Comparison of ENCODE assay signal across 2 cellular contexts in genomic region chr12:28610401-28611114, GRCh38.
TF ChIP-seq lines count a peak whose summit lies in the region.

No MANE protein-coding gene starts in this region.

TF ChIP-seq in GM23338, 12 proteins besides CTCF, POLR2A, EP300 and RAD21:
- TF ChIP-seq EZH2phosphoT487 (IDR thresholded peaks at IDR 0.05; ENCODE audit: unreplicated experiment) (no peak), NANOG (IDR thresholded peaks at IDR 0.05; ENCODE audit: borderline replicate concordance) (no peak), JUNB (IDR thresholded peaks at IDR 0.05; ENCODE audit: unreplicated experiment) (no peak), STAT1 (IDR thresholded peaks at IDR 0.05; ENCODE audit: unreplicated experiment) (no peak), ZNF331 (CRISPR knock-in tag; IDR thresholded peaks at IDR 0.05; ENCODE audit: low read depth) (no peak), CREB1 (CRISPR knock-in tag; IDR thresholded peaks at IDR 0.05; ENCODE audit: low read depth) (no peak), POLR2AphosphoS5 (IDR thresholded peaks at IDR 0.05; ENCODE audit: low read depth) (no peak)
- TF ChIP-seq, protein P1, sequence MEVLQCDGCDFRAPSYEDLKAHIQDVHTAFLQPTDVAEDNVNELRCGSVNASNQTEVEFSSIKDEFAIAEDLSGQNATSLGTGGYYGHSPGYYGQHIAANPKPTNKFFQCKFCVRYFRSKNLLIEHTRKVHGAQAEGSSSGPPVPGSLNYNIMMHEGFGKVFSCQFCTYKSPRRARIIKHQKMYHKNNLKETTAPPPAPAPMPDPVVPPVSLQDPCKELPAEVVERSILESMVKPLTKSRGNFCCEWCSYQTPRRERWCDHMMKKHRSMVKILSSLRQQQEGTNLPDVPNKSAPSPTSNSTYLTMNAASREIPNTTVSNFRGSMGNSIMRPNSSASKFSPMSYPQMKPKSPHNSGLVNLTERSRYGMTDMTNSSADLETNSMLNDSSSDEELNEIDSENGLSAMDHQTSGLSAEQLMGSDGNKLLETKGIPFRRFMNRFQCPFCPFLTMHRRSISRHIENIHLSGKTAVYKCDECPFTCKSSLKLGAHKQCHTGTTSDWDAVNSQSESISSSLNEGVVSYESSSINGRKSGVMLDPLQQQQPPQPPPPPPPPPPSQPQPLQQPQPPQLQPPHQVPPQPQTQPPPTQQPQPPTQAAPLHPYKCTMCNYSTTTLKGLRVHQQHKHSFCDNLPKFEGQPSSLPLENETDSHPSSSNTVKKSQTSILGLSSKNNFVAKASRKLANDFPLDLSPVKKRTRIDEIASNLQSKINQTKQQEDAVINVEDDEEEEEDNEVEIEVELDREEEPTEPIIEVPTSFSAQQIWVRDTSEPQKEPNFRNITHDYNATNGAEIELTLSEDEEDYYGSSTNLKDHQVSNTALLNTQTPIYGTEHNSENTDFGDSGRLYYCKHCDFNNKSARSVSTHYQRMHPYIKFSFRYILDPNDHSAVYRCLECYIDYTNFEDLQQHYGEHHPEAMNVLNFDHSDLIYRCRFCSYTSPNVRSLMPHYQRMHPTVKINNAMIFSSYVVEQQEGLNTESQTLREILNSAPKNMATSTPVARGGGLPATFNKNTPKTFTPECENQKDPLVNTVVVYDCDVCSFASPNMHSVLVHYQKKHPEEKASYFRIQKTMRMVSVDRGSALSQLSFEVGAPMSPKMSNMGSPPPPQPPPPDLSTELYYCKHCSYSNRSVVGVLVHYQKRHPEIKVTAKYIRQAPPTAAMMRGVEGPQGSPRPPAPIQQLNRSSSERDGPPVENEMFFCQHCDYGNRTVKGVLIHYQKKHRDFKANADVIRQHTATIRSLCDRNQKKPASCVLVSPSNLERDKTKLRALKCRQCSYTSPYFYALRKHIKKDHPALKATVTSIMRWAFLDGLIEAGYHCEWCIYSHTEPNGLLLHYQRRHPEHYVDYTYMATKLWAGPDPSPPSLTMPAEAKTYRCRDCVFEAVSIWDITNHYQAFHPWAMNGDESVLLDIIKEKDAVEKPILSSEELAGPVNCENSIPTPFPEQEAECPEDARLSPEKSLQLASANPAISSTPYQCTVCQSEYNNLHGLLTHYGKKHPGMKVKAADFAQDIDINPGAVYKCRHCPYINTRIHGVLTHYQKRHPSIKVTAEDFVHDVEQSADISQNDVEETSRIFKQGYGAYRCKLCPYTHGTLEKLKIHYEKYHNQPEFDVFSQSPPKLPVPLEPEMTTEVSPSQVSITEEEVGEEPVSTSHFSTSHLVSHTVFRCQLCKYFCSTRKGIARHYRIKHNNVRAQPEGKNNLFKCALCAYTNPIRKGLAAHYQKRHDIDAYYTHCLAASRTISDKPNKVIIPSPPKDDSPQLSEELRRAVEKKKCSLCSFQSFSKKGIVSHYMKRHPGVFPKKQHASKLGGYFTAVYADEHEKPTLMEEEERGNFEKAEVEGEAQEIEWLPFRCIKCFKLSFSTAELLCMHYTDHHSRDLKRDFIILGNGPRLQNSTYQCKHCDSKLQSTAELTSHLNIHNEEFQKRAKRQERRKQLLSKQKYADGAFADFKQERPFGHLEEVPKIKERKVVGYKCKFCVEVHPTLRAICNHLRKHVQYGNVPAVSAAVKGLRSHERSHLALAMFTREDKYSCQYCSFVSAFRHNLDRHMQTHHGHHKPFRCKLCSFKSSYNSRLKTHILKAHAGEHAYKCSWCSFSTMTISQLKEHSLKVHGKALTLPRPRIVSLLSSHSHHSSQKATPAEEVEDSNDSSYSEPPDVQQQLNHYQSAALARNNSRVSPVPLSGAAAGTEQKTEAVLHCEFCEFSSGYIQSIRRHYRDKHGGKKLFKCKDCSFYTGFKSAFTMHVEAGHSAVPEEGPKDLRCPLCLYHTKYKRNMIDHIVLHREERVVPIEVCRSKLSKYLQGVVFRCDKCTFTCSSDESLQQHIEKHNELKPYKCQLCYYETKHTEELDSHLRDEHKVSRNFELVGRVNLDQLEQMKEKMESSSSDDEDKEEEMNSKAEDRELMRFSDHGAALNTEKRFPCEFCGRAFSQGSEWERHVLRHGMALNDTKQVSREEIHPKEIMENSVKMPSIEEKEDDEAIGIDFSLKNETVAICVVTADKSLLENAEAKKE (CRISPR knock-in tag; IDR thresholded peaks at IDR 0.05) = no peak
TF ChIP-seq in GM23338: peak in this region for 0.

TF ChIP-seq in H1, 55 proteins besides CTCF, POLR2A, EP300 and RAD21:
- no peak for TF ChIP-seq CTBP2 (IDR thresholded peaks at IDR 0.05; ENCODE audit: borderline replicate concordance, insufficient read depth, insufficient read length, low read length)
